ENCODE assay signal across 8 cellular contexts in the genomic region with DNA sequence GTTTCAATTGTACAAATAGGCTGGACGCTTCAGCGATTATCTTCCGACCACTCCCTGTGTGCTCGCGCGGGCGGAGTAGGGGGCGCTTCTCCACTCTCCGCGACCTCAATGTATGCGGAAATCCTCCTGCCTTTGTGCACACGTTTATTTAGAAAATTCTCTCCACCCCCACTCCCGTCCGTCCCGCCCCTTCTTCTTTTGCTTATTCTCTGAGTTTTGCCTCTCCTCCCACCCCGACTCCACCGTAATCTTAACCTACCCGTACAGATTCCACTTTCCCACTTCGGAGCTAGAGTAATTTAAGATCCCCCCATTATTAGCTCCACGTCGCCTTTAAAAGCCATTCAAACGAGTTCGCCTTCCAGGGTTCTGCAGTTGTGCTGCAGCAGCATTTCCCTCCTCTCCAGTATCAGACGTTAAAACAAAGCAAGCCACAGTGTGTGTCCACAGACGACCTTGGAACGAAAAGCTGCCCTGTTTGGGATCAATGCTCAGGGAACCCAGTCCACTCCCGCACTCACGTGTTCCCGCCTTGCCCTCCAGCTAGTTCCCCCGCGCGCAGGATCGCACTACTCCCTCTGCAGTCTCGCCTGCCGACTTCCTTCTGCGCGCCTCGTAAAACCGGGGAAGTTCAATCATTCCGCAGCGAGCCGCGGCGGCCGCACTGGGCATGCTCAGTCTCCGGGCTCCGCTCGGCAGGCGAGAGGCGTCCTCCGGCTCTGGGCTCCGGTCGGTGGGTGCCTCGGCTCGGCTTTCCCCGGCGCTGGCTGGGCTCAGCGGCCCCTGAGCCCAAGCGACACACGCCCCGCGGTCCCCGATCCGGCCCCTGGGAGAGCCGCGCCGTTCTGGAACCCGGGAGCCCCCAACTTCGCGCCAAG. TPM values are rescaled to one million over a fixed set of nuclear protein-coding genes. Genes with fewer than 3 reads are reported as not detected.
DNase-seq lines count a peak whose midpoint lies in the region; ATAC-seq and TF ChIP-seq lines count a peak whose summit lies in the region.

A gene with protein sequence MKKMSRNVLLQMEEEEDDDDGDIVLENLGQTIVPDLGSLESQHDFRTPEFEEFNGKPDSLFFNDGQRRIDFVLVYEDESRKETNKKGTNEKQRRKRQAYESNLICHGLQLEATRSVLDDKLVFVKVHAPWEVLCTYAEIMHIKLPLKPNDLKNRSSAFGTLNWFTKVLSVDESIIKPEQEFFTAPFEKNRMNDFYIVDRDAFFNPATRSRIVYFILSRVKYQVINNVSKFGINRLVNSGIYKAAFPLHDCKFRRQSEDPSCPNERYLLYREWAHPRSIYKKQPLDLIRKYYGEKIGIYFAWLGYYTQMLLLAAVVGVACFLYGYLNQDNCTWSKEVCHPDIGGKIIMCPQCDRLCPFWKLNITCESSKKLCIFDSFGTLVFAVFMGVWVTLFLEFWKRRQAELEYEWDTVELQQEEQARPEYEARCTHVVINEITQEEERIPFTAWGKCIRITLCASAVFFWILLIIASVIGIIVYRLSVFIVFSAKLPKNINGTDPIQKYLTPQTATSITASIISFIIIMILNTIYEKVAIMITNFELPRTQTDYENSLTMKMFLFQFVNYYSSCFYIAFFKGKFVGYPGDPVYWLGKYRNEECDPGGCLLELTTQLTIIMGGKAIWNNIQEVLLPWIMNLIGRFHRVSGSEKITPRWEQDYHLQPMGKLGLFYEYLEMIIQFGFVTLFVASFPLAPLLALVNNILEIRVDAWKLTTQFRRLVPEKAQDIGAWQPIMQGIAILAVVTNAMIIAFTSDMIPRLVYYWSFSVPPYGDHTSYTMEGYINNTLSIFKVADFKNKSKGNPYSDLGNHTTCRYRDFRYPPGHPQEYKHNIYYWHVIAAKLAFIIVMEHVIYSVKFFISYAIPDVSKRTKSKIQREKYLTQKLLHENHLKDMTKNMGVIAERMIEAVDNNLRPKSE (plus strand): TSS at position 677 of the 878 bp plus-strand sequence. CDS start 227 bp downstream, outside the sequence.

- no peaks in the 10 kb centered on the region for H3K27me3 Mint-ChIP-seq in activated naive CD8-positive, alpha-beta T cell treated with anti-CD3 and anti-CD28 coated beads for 36 hours

- TF ChIP-seq CTCF in GM12874 (IDR thresholded peaks at IDR 0.05; ENCODE audit: insufficient read depth, low read depth, low read length) (peak; percentile 42), SU-DHL-6 (IDR thresholded peaks at IDR 0.05; ENCODE audit: insufficient read depth, low read length, poor library complexity, severe bottlenecking) (peak; percentile 38), parathyroid adenoma (IDR thresholded peaks at IDR 0.05) (no peak), tibial nerve (IDR thresholded peaks at IDR 0.05) (peak in 2 of 5 experiments; percentile 5 to 23)

- H3K4me3 Mint-ChIP-seq in activated naive CD8-positive, alpha-beta T cell treated with anti-CD3 and anti-CD28 coated beads for 36 hours: peak within 1 kb of the TSS; percentile 91

- peak within 1 kb of the TSS; percentile 83 for H3K4me3 ChIP-seq in SU-DHL-6 (ENCODE audit: insufficient read depth, low read length, poor library complexity, severe bottlenecking)
- peak within 1 kb of the TSS; percentile 74 for H3K4me3 ChIP-seq in parathyroid adenoma (ENCODE audit: low read depth, low read length)
- peak within 1 kb of the TSS; percentile 49 to 94 (median 74) for H3K4me3 ChIP-seq in tibial nerve

- H4K20me1 ChIP-seq in SU-DHL-6 (ENCODE audit: low read depth, low read length): no peaks in the 10 kb centered on the region

- peak within 1 kb of the TSS; percentile 97 for H2AFZ ChIP-seq in SU-DHL-6 (ENCODE audit: low read depth, low read length, severe bottlenecking)
- H2AFZ ChIP-seq in parathyroid adenoma: peak within 1 kb of the TSS; percentile 90

- TF ChIP-seq POLR2A in tibial nerve (IDR thresholded peaks at IDR 0.05): peak; percentile 20 to 60

- TF ChIP-seq EP300 in tibial nerve (IDR thresholded peaks at IDR 0.05): peak in 1 of 2 donors; percentile 88

- peak; percentile 97 for DNase-seq in NCI-H1092 treated with DMSO at 0.1 percent for 48 hours (lab: John Stamatoyannopoulos, UW)
- peak; percentile 86 for DNase-seq in activated naive CD8-positive, alpha-beta T cell treated with anti-CD3 and anti-CD28 coated beads for 36 hours
- peak; percentile 55 to 95 (median 86) for DNase-seq in head of caudate nucleus
- DNase-seq in tibial nerve (ENCODE audit: low spot score in 2 of 2): peak; percentile 70 to 80

- 0 to 1% methylated on average over 58 to 59 of the region's 70 CpGs for WGBS in tibial nerve, 2 donors

- H3K9me2 ChIP-seq in SU-DHL-6 (replicated peaks; ENCODE audit: insufficient read depth, low read length): no peaks in the 10 kb centered on the region

- H3K4me1 Mint-ChIP-seq in activated naive CD8-positive, alpha-beta T cell treated with anti-CD3 and anti-CD28 coated beads for 36 hours: peaks cover 39% of the 10 kb centered on the region

- H3K4me2 ChIP-seq in SU-DHL-6 (ENCODE audit: low read depth, low read length, poor library complexity, severe bottlenecking): peak within 1 kb of the TSS; percentile 93
- H3K4me2 ChIP-seq in parathyroid adenoma (ENCODE audit: low read length): peak within 1 kb of the TSS; percentile 71

- intact Hi-C loops in head of caudate nucleus (cut with DNase I): loop anchor here (5.0 kb wide), 1 partner anchor 512 kb away; a partner anchor contains a TSS

- 0 out of 2 replicates have a peak, but pooled peaks cover 16% of the 10 kb centered on the region for H3F3A ChIP-seq in SU-DHL-6 (ENCODE audit: insufficient read depth)

- H3K9me3 ChIP-seq in SU-DHL-6 (ENCODE audit: insufficient read depth, low read length) (no peaks in the 10 kb centered on the region), parathyroid adenoma (ENCODE audit: control insufficient read depth, low read length) (no peaks in the 10 kb centered on the region), tibial nerve (no peaks in the 10 kb centered on the region)

- H3K9me3 Mint-ChIP-seq in activated naive CD8-positive, alpha-beta T cell treated with anti-CD3 and anti-CD28 coated beads for 36 hours: no peaks in the 10 kb centered on the region

- H3K36me3 Mint-ChIP-seq in activated naive CD8-positive, alpha-beta T cell treated with anti-CD3 and anti-CD28 coated beads for 36 hours: peaks cover 2% of the 10 kb centered on the region

- no peaks in the 10 kb centered on the region for H3K36me3 ChIP-seq in SU-DHL-6 (ENCODE audit: low read length)
- no peaks in the 10 kb centered on the region for H3K36me3 ChIP-seq in parathyroid adenoma (ENCODE audit: control insufficient read depth, insufficient read depth, low read length)
- H3K36me3 ChIP-seq in tibial nerve: no peaks in the 10 kb centered on the region

- H3K9ac ChIP-seq in SU-DHL-6 (ENCODE audit: low read length) (peak within 1 kb of the TSS; percentile 75), parathyroid adenoma (peak within 1 kb of the TSS; percentile 73)

- H3K27ac ChIP-seq in SU-DHL-6 (ENCODE audit: low read depth, low read length) (peak within 1 kb of the TSS; percentile 78), parathyroid adenoma (peak within 1 kb of the TSS; percentile 92), tibial nerve (peak within 1 kb of the TSS; percentile 89 to 94 (median 94))

- peak; percentile 80 for ATAC-seq in HG02642 (IDR thresholded peaks at IDR 0.05; ENCODE audit: poor library complexity, unreplicated experiment)

- peaks cover 17% of the 10 kb centered on the region for H3K4me1 ChIP-seq in parathyroid adenoma
- H3K4me1 ChIP-seq in tibial nerve: peaks cover 0 to 37% (median 11%) of the 10 kb centered on the region in 4 donors

- peak within 1 kb of the TSS; percentile 84 for H3K27ac Mint-ChIP-seq in activated naive CD8-positive, alpha-beta T cell treated with anti-CD3 and anti-CD28 coated beads for 36 hours

- H3K79me2 ChIP-seq in SU-DHL-6 (ENCODE audit: insufficient read depth, low read length) (peaks cover 15% of the 10 kb centered on the region), parathyroid adenoma (peaks cover 27% of the 10 kb centered on the region)

- H3K27me3 ChIP-seq in SU-DHL-6 (ENCODE audit: low read length) (no peaks in the 10 kb centered on the region), parathyroid adenoma (ENCODE audit: control insufficient read depth, insufficient read depth, low read length) (no peaks in the 10 kb centered on the region), tibial nerve (no peaks in the 10 kb centered on the region)

RNA-seq across cellular contexts. Expression of the gene that starts here (rescaled TPM):
- 10 to 100 TPM; 12.1 to 12.6 TPM for total RNA-seq in activated naive CD8-positive, alpha-beta T cell treated with anti-CD3 and anti-CD28 coated beads for 36 hours
- 10 to 100 TPM; 44.1 to 52.2 (median 45.3) TPM for total RNA-seq in tibial nerve

Comparison
In these comparisons a context has a peak if more than half of its experiments do, and no peak if none do; other contexts are left out.
1. Peak in every context shown above with its lines: DNase-seq, ATAC-seq, H3K4me3 ChIP-seq and H3K27ac ChIP-seq.